Comparison of ENCODE assay signal across 13 cellular contexts in genomic region chr7:96786261-96786997, GRCh38.
DNase-seq lines count a peak whose midpoint lies in the region; ATAC-seq and TF ChIP-seq lines count a peak whose summit lies in the region.
"Had no signal": no experiment of that assay in that cellular context is flagged by ENCODE, and none has a peak within 500 bp of the region (broad histone marks: within the 10 kb centered on the region; RNA-seq: fewer than 3 reads in every experiment).

No MANE protein-coding gene starts in this region.

- no peak overlapping the region for H3K9ac ChIP-seq in iPS-18a (ENCODE audit: low read length)

- WGBS in right lobe of liver (ENCODE audit: insufficient coverage, low coverage, low lambda C conversion rate, missing lambda C conversion rate), result 55% methylated on average over 9 of the region's 15 CpGs

- TF ChIP-seq POLR2A in right lobe of liver (IDR thresholded peaks at IDR 0.05), result no peak

- H3K4me1 ChIP-seq in iPS-18a (ENCODE audit: control insufficient read depth, low read depth, low read length) (peaks cover 36% of the 10 kb centered on the region), right lobe of liver (no peaks in the 10 kb centered on the region)

- DNase-seq in DMS 273 (lab: John Stamatoyannopoulos, UW; ENCODE audit: unreplicated experiment), result peak; percentile 76
- DNase-seq in DMS 273 treated with DMSO at 0.1 percent for 48 hours (lab: John Stamatoyannopoulos, UW), result no peak
- DNase-seq in astrocyte of the hippocampus (ENCODE audit: low read depth, low spot score), result peak; percentile 8
- DNase-seq in sciatic nerve (ENCODE audit: low spot score), result no peak
- DNase-seq in right lobe of liver, result no peak
- DNase-seq: CD4-positive, CD25-positive, alpha-beta regulatory T cell; GOT3 had no signal

- TF ChIP-seq CTCF in right lobe of liver (IDR thresholded peaks at IDR 0.05), result no peak

- no peak overlapping the region for H3K27ac ChIP-seq in iPS-18a (ENCODE audit: low read length)
- no peak overlapping the region for H3K27ac ChIP-seq in right lobe of liver
- H3K27ac ChIP-seq: 22Rv1, thoracic aorta had no signal

- intact Hi-C loops in sciatic nerve (cut with DNase I), result no loop called here
- intact Hi-C loops in right lobe of liver (cut with DNase I), result no loop called here

- H3K36me3 ChIP-seq in iPS-18a (ENCODE audit: control insufficient read depth, low read depth, low read length) (no peaks in the 10 kb centered on the region), right lobe of liver (no peaks in the 10 kb centered on the region)
- H3K36me3 ChIP-seq: thoracic aorta had no signal

- H3K4me3 ChIP-seq in iPS-18a (ENCODE audit: low read length), result peak overlapping the region; percentile 32
- H3K4me3 ChIP-seq in right lobe of liver, result no peak overlapping the region
- H3K4me3 ChIP-seq: thoracic aorta had no signal

- ATAC-seq in sciatic nerve (peak; percentile 28), right lobe of liver (no peak), HG03342 (IDR thresholded peaks at IDR 0.05; ENCODE audit: unreplicated experiment) (no peak), HG03565 (IDR thresholded peaks at IDR 0.05; ENCODE audit: unreplicated experiment) (no peak)
- ATAC-seq: natural killer cell treated with Interleukin-12 subunit alpha and Interleukin-12 subunit beta and Interleukin-15 and Interleukin-18, amount 100 ng/mL, for 72 hours had no signal

- H3K27me3 ChIP-seq in iPS-18a (ENCODE audit: control insufficient read depth, insufficient read depth, low read length), result no peaks in the 10 kb centered on the region
- no peaks in the 10 kb centered on the region for H3K27me3 ChIP-seq in right lobe of liver

- no peaks in the 10 kb centered on the region for H3K9me3 ChIP-seq in iPS-18a (ENCODE audit: control insufficient read depth, low read depth, low read length)
- H3K9me3 ChIP-seq in right lobe of liver, result no peaks in the 10 kb centered on the region
- H3K9me3 ChIP-seq: thoracic aorta had no signal

Comparison
In these comparisons a context has a peak if more than half of its experiments do, and no peak if none do; other contexts are left out.
1. DNase-seq: peak in DMS 273 (single experiment) and astrocyte of the hippocampus (single experiment); none in DMS 273 treated with DMSO at 0.1 percent for 48 hours (single experiment), sciatic nerve (single experiment) and right lobe of liver (0 of 3).